In genomic region chr18:37421349-37422080, GRCh38 we compare ENCODE assay signal across 22 cellular contexts.
A peak's percentile ranks its signal among the peaks of the same experiment; 100 is the strongest.
DNase-seq lines count a peak whose midpoint lies in the region; ATAC-seq, FAIRE-seq and TF ChIP-seq lines count a peak whose summit lies in the region.
"Had no signal": no experiment of that assay in that cellular context is flagged by ENCODE, and none has a peak within 500 bp of the region (broad histone marks: within the 10 kb centered on the region; RNA-seq: fewer than 3 reads in every experiment).

No MANE protein-coding gene starts in this region.

- POLR2A ChIA-PET in H1 (lab: Charles Lee; ENCODE audit: partially characterized antibody) = interaction anchor here (0.6 to 1.1 kb wide), 4 partner anchors 12 to 116 kb away, joined by 3 to 4 read pairs (median 3); no protein-coding TSS in a partner anchor

- no peaks in the 10 kb centered on the region for H3K36me3 Mint-ChIP-seq in nephron (ENCODE audit: low read depth)
- no peaks in the 10 kb centered on the region for H3K36me3 Mint-ChIP-seq in type B pancreatic cell
- H3K36me3 Mint-ChIP-seq in activated T-helper 2 cell treated with anti-CD3 and anti-CD28 coated beads, Interferon-gamma antibody, Interleukin-2, Interleukin-4, amounts not matched to agents 10 μg/mL and 5 μg/mL and 100 μg/mL, durations not matched to agents 14 hours and 24 hours and 36 hours (ENCODE audit: low read depth) = no peaks in the 10 kb centered on the region
- H3K36me3 Mint-ChIP-seq: activated naive CD8-positive, alpha-beta T cell treated with anti-CD3 and anti-CD28 coated beads, Interleukin-2, amount 10 ng/mL, durations not matched to agents 7 days and 5 days had no signal

- no peak for ATAC-seq in HG02852 (IDR thresholded peaks at IDR 0.05; ENCODE audit: unreplicated experiment)
- ATAC-seq: stimulated activated naive CD8-positive, alpha-beta T cell treated with anti-CD3 and anti-CD28 coated beads, Interleukin-15, Interleukin-2, amounts not matched to agents 100 U/mL and 50 U/mL, for 24 hours had no signal

- H3K4ac ChIP-seq in H1 (replicated peaks; ENCODE audit: insufficient read length, low read depth, low read length) = no peak overlapping the region

- H2BK20ac ChIP-seq in H1 (ENCODE audit: low read length) = no peak overlapping the region

- H2BK12ac ChIP-seq in H1 (ENCODE audit: low read depth, low read length) = 0 out of 2 replicates have a peak overlapping the region, but pooled peaks have one; percentile 1

- no peak for TF ChIP-seq POLR2A in H1 (IDR thresholded peaks at IDR 0.05; ENCODE audit: control extremely low read depth in 1 of 2, low read depth in 2 of 2, low read length in 2 of 2)

- H3K14ac ChIP-seq in H1 (ENCODE audit: insufficient read length) = no peak overlapping the region

- TF ChIP-seq EP300 in H1 (IDR thresholded peaks at IDR 0.05; ENCODE audit: borderline replicate concordance in 1 of 2, low read depth in 2 of 2, low read length in 2 of 2) = no peak

- no peak for DNase-seq in cardiac muscle cell (ENCODE audit: low read depth in 1 of 2, low spot score in 1 of 2)
- no peak for DNase-seq in right atrium auricular region (ENCODE audit: low spot score)
- no peak for DNase-seq in H1 (ENCODE audit: low read depth in 1 of 2, low spot score in 2 of 2)
- no peak for DNase-seq in type B pancreatic cell (ENCODE audit: extremely low spot score, unreplicated experiment)
- DNase-seq in activated T-helper 2 cell treated with anti-CD3 and anti-CD28 coated beads, Interferon-gamma antibody, Interleukin-2, Interleukin-4, amounts not matched to agents 10 μg/mL and 5 μg/mL and 100 μg/mL, durations not matched to agents 14 hours and 24 hours and 36 hours (ENCODE audit: low spot score) = no peak
- DNase-seq in mesenteric fat pad (ENCODE audit: low spot score) = no peak
- DNase-seq: activated CD4-positive, alpha-beta T cell treated with anti-CD3 and anti-CD28 coated beads for 4 hours; activated gamma-delta T cell; activated naive CD8-positive, alpha-beta T cell treated with anti-CD3 and anti-CD28 coated beads, Interleukin-2, amount 10 ng/mL, durations not matched to agents 7 days and 5 days; CD4-positive, alpha-beta T cell; OCI-M1; Right ventricle myocardium superior; stimulated activated naive CD8-positive, alpha-beta T cell treated with anti-CD3 and anti-CD28 coated beads, Interleukin-15, Interleukin-2, amounts not matched to agents 100 U/mL and 50 U/mL, for 24 hours; thyroid gland had no signal

- H3K79me1 ChIP-seq in H1 (ENCODE audit: low read depth, low read length) = no peaks in the 10 kb centered on the region; the same call in 1 of the 2 replicates

- peak overlapping the region in 2 of 3 experiments; percentile 58 to 66 for H3K27ac Mint-ChIP-seq in nephron
- peak overlapping the region; percentile 17 for H3K27ac Mint-ChIP-seq in type B pancreatic cell
- no peak overlapping the region for H3K27ac Mint-ChIP-seq in activated T-helper 2 cell treated with anti-CD3 and anti-CD28 coated beads, Interferon-gamma antibody, Interleukin-2, Interleukin-4, amounts not matched to agents 10 μg/mL and 5 μg/mL and 100 μg/mL, durations not matched to agents 14 hours and 24 hours and 36 hours
- H3K27ac Mint-ChIP-seq: activated naive CD8-positive, alpha-beta T cell treated with anti-CD3 and anti-CD28 coated beads, Interleukin-2, amount 10 ng/mL, durations not matched to agents 7 days and 5 days; CD4-positive, alpha-beta T cell had no signal

- H4K8ac ChIP-seq in H1 (ENCODE audit: extremely low read depth, insufficient read depth, low read length) = no peak overlapping the region

- H3K4me1 Mint-ChIP-seq in nephron = peaks cover 22% of the 10 kb centered on the region
- H3K4me1 Mint-ChIP-seq in type B pancreatic cell (ENCODE audit: unreplicated experiment) = peaks cover 17% of the 10 kb centered on the region
- H3K4me1 Mint-ChIP-seq in activated T-helper 2 cell treated with anti-CD3 and anti-CD28 coated beads, Interferon-gamma antibody, Interleukin-2, Interleukin-4, amounts not matched to agents 10 μg/mL and 5 μg/mL and 100 μg/mL, durations not matched to agents 14 hours and 24 hours and 36 hours (ENCODE audit: low read depth) = no peaks in the 10 kb centered on the region
- H3K4me1 Mint-ChIP-seq: activated naive CD8-positive, alpha-beta T cell treated with anti-CD3 and anti-CD28 coated beads, Interleukin-2, amount 10 ng/mL, durations not matched to agents 7 days and 5 days had no signal

- H3K27ac ChIP-seq in cardiac muscle cell = peak overlapping the region; percentile 32
- no peak overlapping the region for H3K27ac ChIP-seq in right atrium auricular region
- no peak overlapping the region for H3K27ac ChIP-seq in H1 (ENCODE audit: low read depth, low read length)
- H3K27ac ChIP-seq: 22Rv1, KMS-11, thyroid gland, VCaP had no signal

- FAIRE-seq in H1 (lab: Jason Lieb, UNC) = no peak
- FAIRE-seq: D721Med, HTR-8/SVneo, islet of Langerhans had no signal

- H2BK15ac ChIP-seq in H1 (ENCODE audit: low read length) = no peak overlapping the region

- no peak overlapping the region for H3K56ac ChIP-seq in H1 (replicated peaks; ENCODE audit: insufficient read length, low read depth, low read length)

- no peak overlapping the region for H3K9ac ChIP-seq in H1 (replicated peaks in 1 of 4; ENCODE audit: extremely low read depth in 1 of 4, low read depth in 3 of 4, low read length in 3 of 4)
- H3K9ac ChIP-seq: KMS-11 had no signal

- H2BK120ac ChIP-seq in H1 (replicated peaks; ENCODE audit: low read depth, low read length) = no peak overlapping the region

- H3K4me2 ChIP-seq in H1 (ENCODE audit: insufficient read depth in 1 of 2, low read depth in 2 of 2, low read length in 2 of 2) = no peak overlapping the region
- H3K4me2 ChIP-seq: KMS-11 had no signal

- no peak overlapping the region for H3K4me3 ChIP-seq in cardiac muscle cell
- H3K4me3 ChIP-seq in right atrium auricular region = no peak overlapping the region
- H3K4me3 ChIP-seq in H1 (ENCODE audit: extremely low read depth in 1 of 4, insufficient read depth in 2 of 4, low read depth in 3 of 4, low read length in 4 of 4) = no peak overlapping the region
- H3K4me3 ChIP-seq: thyroid gland had no signal

- H3K27me3 Mint-ChIP-seq in nephron (ENCODE audit: low read depth) (peaks cover 24% of the 10 kb centered on the region), type B pancreatic cell (peaks cover 4% of the 10 kb centered on the region)
- H3K27me3 Mint-ChIP-seq in activated T-helper 2 cell treated with anti-CD3 and anti-CD28 coated beads, Interferon-gamma antibody, Interleukin-2, Interleukin-4, amounts not matched to agents 10 μg/mL and 5 μg/mL and 100 μg/mL, durations not matched to agents 14 hours and 24 hours and 36 hours (ENCODE audit: low read depth) = no peaks in the 10 kb centered on the region
- H3K27me3 Mint-ChIP-seq: CD4-positive, alpha-beta T cell had no signal

- no peak overlapping the region for H2BK5ac ChIP-seq in H1 (ENCODE audit: low read depth, low read length)

- no peaks in the 10 kb centered on the region for H4K20me1 ChIP-seq in H1 (replicated peaks in 1 of 2; ENCODE audit: control insufficient read depth in 1 of 2, insufficient read depth in 2 of 2, low read length in 2 of 2)

- no peak for TF ChIP-seq CTCF in cardiac muscle cell (IDR thresholded peaks at IDR 0.05; ENCODE audit: low read depth, low read length)
- no peak for TF ChIP-seq CTCF in right atrium auricular region (IDR thresholded peaks at IDR 0.05)
- no peak for TF ChIP-seq CTCF in H1 (IDR thresholded peaks at IDR 0.05; ENCODE audit: control extremely low read depth in 1 of 3, insufficient read depth in 1 of 3, low read depth in 1 of 3, low read length in 3 of 3)
- no peak for TF ChIP-seq CTCF in nephron (IDR thresholded peaks at IDR 0.05; ENCODE audit: unreplicated experiment in 3 of 3)
- TF ChIP-seq CTCF in type B pancreatic cell (conservative IDR thresholded peaks at IDR 0.05) = no peak

- H3K23ac ChIP-seq in H1 (ENCODE audit: insufficient read length) = no peak overlapping the region

- no peak overlapping the region for H4K5ac ChIP-seq in H1 (ENCODE audit: insufficient read length, low read depth, low read length)

- H3K27me3 ChIP-seq in cardiac muscle cell (peaks cover 3% of the 10 kb centered on the region), right atrium auricular region (no peaks in the 10 kb centered on the region), H1 (replicated peaks in 1 of 4; ENCODE audit: control insufficient read depth in 3 of 4, extremely low read depth in 1 of 4, insufficient read depth in 3 of 4, low read length in 3 of 4) (no peaks in the 10 kb centered on the region; a peak in 3 of 7 replicates)
- H3K27me3 ChIP-seq: thyroid gland had no signal

- H2AK5ac ChIP-seq in H1 (ENCODE audit: low read depth, low read length) = peak overlapping the region; percentile 53; the same call in 1 of the 2 replicates

- no peak overlapping the region for H2AFZ ChIP-seq in H1 (ENCODE audit: low read length)

- CTCF ChIA-PET in H1 (lab: Charles Lee; ENCODE audit: partially characterized antibody) = interaction anchor here (0.6 to 2.6 kb wide), 16 partner anchors 9 to 158 kb away, joined by 3 to 11 read pairs (median 4); no protein-coding TSS in a partner anchor

- H3K4me1 ChIP-seq in cardiac muscle cell (ENCODE audit: low read depth) (peaks cover 16% of the 10 kb centered on the region), right atrium auricular region (no peaks in the 10 kb centered on the region), H1 (replicated peaks in 1 of 4; ENCODE audit: control insufficient read depth in 3 of 4, insufficient read depth in 4 of 4, low read length in 3 of 4) (peaks cover 0 to 15% (median 6%) of the 10 kb centered on the region in 4 experiments; a peak in 3 of 7 replicates)
- H3K4me1 ChIP-seq: thyroid gland had no signal

- no peak overlapping the region for H3K18ac ChIP-seq in H1 (ENCODE audit: extremely low read depth, low read length)

- no peaks in the 10 kb centered on the region for H3K79me2 ChIP-seq in H1 (ENCODE audit: control insufficient read depth in 1 of 2, insufficient read depth in 2 of 2, low read length in 2 of 2)

- no peak for TF ChIP-seq RAD21 in H1 (IDR thresholded peaks at IDR 0.05 in 1 of 2, conservative IDR thresholded peaks at IDR 0.05 in 1 of 2; ENCODE audit: low read depth in 2 of 2, low read length in 2 of 2)

- H3K9me3 ChIP-seq in cardiac muscle cell (ENCODE audit: low read depth) = no peaks in the 10 kb centered on the region
- H3K9me3 ChIP-seq in right atrium auricular region = no peaks in the 10 kb centered on the region
- no peaks in the 10 kb centered on the region for H3K9me3 ChIP-seq in H1 (ENCODE audit: insufficient read depth in 2 of 2, low read depth in 1 of 2, low read length in 1 of 2)
- H3K9me3 ChIP-seq: thyroid gland had no signal

- no peaks in the 10 kb centered on the region for H3K36me3 ChIP-seq in cardiac muscle cell
- no peaks in the 10 kb centered on the region for H3K36me3 ChIP-seq in right atrium auricular region
- no peaks in the 10 kb centered on the region for H3K36me3 ChIP-seq in H1 (ENCODE audit: control insufficient read depth in 2 of 4, insufficient read depth in 4 of 4, low read length in 3 of 4)
- H3K36me3 ChIP-seq: thyroid gland had no signal

- H3K23me2 ChIP-seq in H1 (ENCODE audit: low read depth, low read length) = no peaks in the 10 kb centered on the region

- no peaks in the 10 kb centered on the region for H3K9me3 Mint-ChIP-seq in nephron
- no peaks in the 10 kb centered on the region for H3K9me3 Mint-ChIP-seq in type B pancreatic cell
- no peaks in the 10 kb centered on the region for H3K9me3 Mint-ChIP-seq in activated T-helper 2 cell treated with anti-CD3 and anti-CD28 coated beads, Interferon-gamma antibody, Interleukin-2, Interleukin-4, amounts not matched to agents 10 μg/mL and 5 μg/mL and 100 μg/mL, durations not matched to agents 14 hours and 24 hours and 36 hours
- H3K9me3 Mint-ChIP-seq: activated naive CD8-positive, alpha-beta T cell treated with anti-CD3 and anti-CD28 coated beads, Interleukin-2, amount 10 ng/mL, durations not matched to agents 7 days and 5 days; CD4-positive, alpha-beta T cell had no signal

- 84% methylated on average over 16 of the region's 16 CpGs; no CpG with 5 or more reads in 1 of the 2 experiments for WGBS in H1 (ENCODE audit: extremely low coverage in 1 of 2, insufficient coverage in 1 of 2, insufficient read length in 1 of 2, insufficient replicate concordance in 2 of 2, low coverage in 1 of 2, low lambda C conversion rate in 2 of 2, missing lambda C conversion rate in 1 of 2), 2 experiments

- H3K4me3 Mint-ChIP-seq in nephron (no peak overlapping the region), type B pancreatic cell (no peak overlapping the region)
- no peak overlapping the region for H3K4me3 Mint-ChIP-seq in activated T-helper 2 cell treated with anti-CD3 and anti-CD28 coated beads, Interferon-gamma antibody, Interleukin-2, Interleukin-4, amounts not matched to agents 10 μg/mL and 5 μg/mL and 100 μg/mL, durations not matched to agents 14 hours and 24 hours and 36 hours (ENCODE audit: low read depth)
- H3K4me3 Mint-ChIP-seq: activated naive CD8-positive, alpha-beta T cell treated with anti-CD3 and anti-CD28 coated beads, Interleukin-2, amount 10 ng/mL, durations not matched to agents 7 days and 5 days; CD4-positive, alpha-beta T cell had no signal

- intact Hi-C loops in activated T-helper 2 cell treated with anti-CD3 and anti-CD28 coated beads, Interferon-gamma antibody, Interleukin-2, Interleukin-4, amounts not matched to agents 10 μg/mL and 5 μg/mL and 100 μg/mL, durations not matched to agents 14 hours and 24 hours and 36 hours (cut with micrococcal nuclease) = no loop called here

- no peak overlapping the region for H4K91ac ChIP-seq in H1 (replicated peaks; ENCODE audit: insufficient read length, low read length)
